Comparison of ENCODE assay signal across 8 cellular contexts in the genomic region with DNA sequence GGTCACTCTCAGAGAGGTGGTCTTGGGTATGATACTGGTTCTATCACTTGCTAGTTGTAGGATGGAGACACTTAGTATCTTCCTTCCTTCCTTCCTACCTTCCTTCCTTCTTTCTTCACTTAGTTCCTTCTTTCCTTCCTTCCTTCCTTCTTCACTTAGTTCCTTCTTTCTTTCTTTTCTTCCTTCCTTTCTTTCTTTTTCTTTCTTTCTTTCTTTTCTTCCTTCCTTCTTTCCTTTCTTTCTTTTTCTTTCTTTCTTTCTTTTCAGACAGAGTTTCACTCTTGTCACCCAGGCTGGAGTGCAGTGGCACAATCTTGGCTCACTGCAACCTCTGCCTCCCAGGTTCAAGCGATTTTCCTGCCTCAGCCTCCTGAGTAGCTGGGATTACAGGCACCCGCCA.
DNase-seq lines count a peak whose midpoint lies in the region; ATAC-seq, FAIRE-seq and TF ChIP-seq lines count a peak whose summit lies in the region.
"Not testable (repeated sequence)": the region's sequence is repeated elsewhere in the genome, so short reads cannot be mapped to it uniquely, and the experiment has no call there.

No MANE protein-coding gene starts in this region.

- CTCF ChIA-PET in CD4-positive, alpha-beta memory T cell (lab: Charles Lee; ENCODE audit: partially characterized antibody): interaction anchor here (1.0 to 3.4 kb wide), 3 partner anchors 12 to 41 kb away, joined by 3 to 24 read pairs (median 3); no protein-coding TSS in a partner anchor
- CTCF ChIA-PET in HEK293 (lab: Yijun Ruan, JAX): interaction anchor here (0.6 to 4.8 kb wide), 8 partner anchors 13 to 280 kb away, joined by 3 to 37 read pairs (median 11); a partner anchor contains a TSS
- CTCF ChIA-PET in activated CD8-positive, alpha-beta T cell treated with anti-CD3 and anti-CD28 coated beads for 36 hours (lab: Charles Lee): interaction anchor here (0.6 to 6.7 kb wide), 5 partner anchors 60 to 255 kb away, joined by 3 to 29 read pairs (median 4); a partner anchor contains a TSS
- CTCF ChIA-PET in HepG2 (lab: Yijun Ruan, JAX; ENCODE audit: low intra/inter-chr PET ratio, low total read pairs): not testable (repeated sequence)

- not testable (repeated sequence) for H3K4me3 ChIP-seq in CD4-positive, alpha-beta memory T cell (ENCODE audit: low read length in 2 of 2); HEK293 (ENCODE audit: low read depth, low read length); HepG2 (replicated peaks in 1 of 3; ENCODE audit: insufficient read depth in 1 of 3, low read depth in 2 of 3, low read length in 3 of 3)

- H3K27me3 Mint-ChIP-seq in CD4-positive, alpha-beta memory T cell; T-helper 17 cell; activated CD8-positive, alpha-beta T cell treated with anti-CD3 and anti-CD28 coated beads for 36 hours; activated naive CD8-positive, alpha-beta T cell; stimulated activated naive CD8-positive, alpha-beta T cell treated with anti-CD3 and anti-CD28 coated beads, Interleukin-15, Interleukin-2, amounts not matched to agents 100 ng/mL and 50 ng/mL, for 24 hours: not testable (repeated sequence)

- not testable (repeated sequence) for FAIRE-seq in HepG2 (lab: Jason Lieb, UNC)

- not testable (repeated sequence) for H3K27ac ChIP-seq in CD4-positive, alpha-beta memory T cell (ENCODE audit: low read depth, low read length); HEK293 (ENCODE audit: extremely low read depth, low read depth, low read length); HepG2 (ENCODE audit: extremely low read length, insufficient read depth, low read length)

- not testable (repeated sequence) for H2AFZ ChIP-seq in HepG2 (ENCODE audit: low read length)

- not testable (repeated sequence) for H4K20me1 ChIP-seq in HepG2 (ENCODE audit: insufficient read depth, low read length)

- H3K4me3 Mint-ChIP-seq in CD4-positive, alpha-beta memory T cell; activated CD8-positive, alpha-beta T cell treated with anti-CD3 and anti-CD28 coated beads for 36 hours; activated naive CD8-positive, alpha-beta T cell; stimulated activated naive CD8-positive, alpha-beta T cell treated with anti-CD3 and anti-CD28 coated beads, Interleukin-15, Interleukin-2, amounts not matched to agents 100 ng/mL and 50 ng/mL, for 24 hours: not testable (repeated sequence)
- peak overlapping the region; percentile 59 for H3K4me3 Mint-ChIP-seq in T-helper 17 cell

- H3K36me3 Mint-ChIP-seq in CD4-positive, alpha-beta memory T cell: peaks cover 11 to 32% of the 10 kb centered on the region in 2 donors
- H3K36me3 Mint-ChIP-seq in T-helper 17 cell (ENCODE audit: low read depth); activated CD8-positive, alpha-beta T cell treated with anti-CD3 and anti-CD28 coated beads for 36 hours (ENCODE audit: low read depth); activated naive CD8-positive, alpha-beta T cell: not testable (repeated sequence)
- peaks cover 16% of the 10 kb centered on the region for H3K36me3 Mint-ChIP-seq in stimulated activated naive CD8-positive, alpha-beta T cell treated with anti-CD3 and anti-CD28 coated beads, Interleukin-15, Interleukin-2, amounts not matched to agents 100 ng/mL and 50 ng/mL, for 24 hours (ENCODE audit: low read depth)

- not testable (repeated sequence) for H3K9me3 Mint-ChIP-seq in CD4-positive, alpha-beta memory T cell; activated CD8-positive, alpha-beta T cell treated with anti-CD3 and anti-CD28 coated beads for 36 hours; activated naive CD8-positive, alpha-beta T cell (ENCODE audit: low read depth); stimulated activated naive CD8-positive, alpha-beta T cell treated with anti-CD3 and anti-CD28 coated beads, Interleukin-15, Interleukin-2, amounts not matched to agents 100 ng/mL and 50 ng/mL, for 24 hours

- not testable (repeated sequence) for ATAC-seq in T-helper 17 cell; activated CD8-positive, alpha-beta T cell treated with anti-CD3 and anti-CD28 coated beads for 36 hours; HepG2

- H3K9me3 ChIP-seq in CD4-positive, alpha-beta memory T cell (ENCODE audit: control insufficient read depth in 1 of 2, low read length in 2 of 2); HEK293 (ENCODE audit: control insufficient read depth, insufficient read depth, low read depth, low read length); T-helper 17 cell (ENCODE audit: control insufficient read depth, low read length, poor library complexity, severe bottlenecking); HepG2 (ENCODE audit: low read length): not testable (repeated sequence)

- not testable (repeated sequence) for H3K4me1 ChIP-seq in CD4-positive, alpha-beta memory T cell (ENCODE audit: insufficient read depth, low read length); HepG2 (ENCODE audit: insufficient read depth, low read length)
- peaks cover 15% of the 10 kb centered on the region; the same call in 1 of the 2 replicates for H3K4me1 ChIP-seq in HEK293 (ENCODE audit: control insufficient read depth, insufficient read depth, low read length)

- WGBS in HepG2 (ENCODE audit: low lambda C conversion rate): 17% methylated on average over 2 of the region's 2 CpGs

- not testable (repeated sequence) for TF ChIP-seq RAD21 in HepG2 (CRISPR knock-in tag; IDR thresholded peaks at IDR 0.05)

- in situ Hi-C loops in HepG2 (cut with HindIII; ENCODE audit: extremely low pct_ligation_motif_present, low pct_unique_long_range_greater_than_20kb): not testable (repeated sequence)

- H3K27ac Mint-ChIP-seq in CD4-positive, alpha-beta memory T cell: peak overlapping the region in 5 of 7 donors; percentile 10 to 73 (median 48)
- peak overlapping the region; percentile 84 for H3K27ac Mint-ChIP-seq in T-helper 17 cell
- peak overlapping the region; percentile 2 for H3K27ac Mint-ChIP-seq in activated CD8-positive, alpha-beta T cell treated with anti-CD3 and anti-CD28 coated beads for 36 hours
- peak overlapping the region; percentile 16 for H3K27ac Mint-ChIP-seq in activated naive CD8-positive, alpha-beta T cell
- peak overlapping the region; percentile 27 for H3K27ac Mint-ChIP-seq in stimulated activated naive CD8-positive, alpha-beta T cell treated with anti-CD3 and anti-CD28 coated beads, Interleukin-15, Interleukin-2, amounts not matched to agents 100 ng/mL and 50 ng/mL, for 24 hours

- H3K36me3 ChIP-seq in CD4-positive, alpha-beta memory T cell (ENCODE audit: insufficient read depth, low read length); HEK293 (ENCODE audit: control insufficient read depth in 2 of 2, insufficient read depth in 1 of 2, low read length in 2 of 2); HepG2 (replicated peaks in 1 of 2; ENCODE audit: control insufficient read depth in 1 of 2, insufficient read depth in 2 of 2, low read length in 2 of 2): not testable (repeated sequence)

- H3K27me3 ChIP-seq in CD4-positive, alpha-beta memory T cell (ENCODE audit: insufficient read depth, low read length); HepG2 (ENCODE audit: control insufficient read depth in 1 of 2, insufficient read depth in 2 of 2, low read length in 2 of 2): not testable (repeated sequence)

- not testable (repeated sequence) for H3K9ac ChIP-seq in HepG2 (ENCODE audit: insufficient read depth, low read depth, low read length)

- not testable (repeated sequence) for TF ChIP-seq POLR2A in HepG2 (IDR thresholded peaks at IDR 0.05; ENCODE audit: insufficient read depth in 1 of 2, low read depth in 2 of 2, low read length in 2 of 2)

- not testable (repeated sequence) for H3K4me2 ChIP-seq in HepG2 (ENCODE audit: low read depth, low read length)

- BruUV-seq in HepG2 (replicated peaks; lab: Mats Ljungman, UMichigan): not testable (repeated sequence)

- not testable (repeated sequence) for TF ChIP-seq CTCF in HEK293 (tag by site-specific recombination; IDR thresholded peaks at IDR 0.05); activated CD8-positive, alpha-beta T cell treated with anti-CD3 and anti-CD28 coated beads for 36 hours (IDR thresholded peaks at IDR 0.05); HepG2 (CRISPR knock-in tag; IDR thresholded peaks at IDR 0.05)

- not testable (repeated sequence) for DNase-seq in CD4-positive, alpha-beta memory T cell; T-helper 17 cell; activated CD8-positive, alpha-beta T cell treated with anti-CD3 and anti-CD28 coated beads for 36 hours; HepG2 (ENCODE audit: low spot score)
- peak; percentile 10 for DNase-seq in NCI-H69 (lab: John Stamatoyannopoulos, UW)

- H3K79me2 ChIP-seq in HepG2 (ENCODE audit: insufficient read depth, low read length): not testable (repeated sequence)

- intact Hi-C loops in CD4-positive, alpha-beta memory T cell (cut with micrococcal nuclease); activated CD8-positive, alpha-beta T cell treated with anti-CD3 and anti-CD28 coated beads for 36 hours (cut with micrococcal nuclease): not testable (repeated sequence)
- intact Hi-C loops in HepG2 (cut with micrococcal nuclease; ENCODE audit: unreplicated experiment): loop anchor here (10.0 kb wide), 1 partner anchor 183 kb away; no protein-coding TSS in a partner anchor

- TF ChIP-seq EP300 in HepG2 (IDR thresholded peaks at IDR 0.05; ENCODE audit: low read depth in 2 of 2, low read length in 2 of 2); HepG2 (CRISPR knock-in tag; IDR thresholded peaks at IDR 0.05; ENCODE audit: borderline replicate concordance): not testable (repeated sequence)

- POLR2A ChIA-PET in CD4-positive, alpha-beta memory T cell (lab: Charles Lee; ENCODE audit: partially characterized antibody); HEK293 (lab: Yijun Ruan, JAX); activated CD8-positive, alpha-beta T cell treated with anti-CD3 and anti-CD28 coated beads for 36 hours (lab: Charles Lee); HepG2 (lab: Yijun Ruan, JAX): not testable (repeated sequence)

- H3K4me1 Mint-ChIP-seq in CD4-positive, alpha-beta memory T cell: peaks cover 7 to 16% (median 10%) of the 10 kb centered on the region in 4 donors
- H3K4me1 Mint-ChIP-seq in T-helper 17 cell: peaks cover 15% of the 10 kb centered on the region
- peaks cover 13% of the 10 kb centered on the region for H3K4me1 Mint-ChIP-seq in activated CD8-positive, alpha-beta T cell treated with anti-CD3 and anti-CD28 coated beads for 36 hours (ENCODE audit: low read depth)
- H3K4me1 Mint-ChIP-seq in activated naive CD8-positive, alpha-beta T cell (ENCODE audit: low read depth): not testable (repeated sequence)
- H3K4me1 Mint-ChIP-seq in stimulated activated naive CD8-positive, alpha-beta T cell treated with anti-CD3 and anti-CD28 coated beads, Interleukin-15, Interleukin-2, amounts not matched to agents 100 ng/mL and 50 ng/mL, for 24 hours (ENCODE audit: low read depth): peaks cover 12% of the 10 kb centered on the region

Comparison
In these comparisons a context has a peak if more than half of its experiments do, and no peak if none do; other contexts are left out.
1. H3K27ac Mint-ChIP-seq: peak in every context shown above with its lines; median percentile 84 in T-helper 17 cell; 48 in CD4-positive, alpha-beta memory T cell; 27 in stimulated activated naive CD8-positive, alpha-beta T cell treated with anti-CD3 and anti-CD28 coated beads, Interleukin-15, Interleukin-2, amounts not matched to agents 100 ng/mL and 50 ng/mL, for 24 hours; 16 in activated naive CD8-positive, alpha-beta T cell; 2 in activated CD8-positive, alpha-beta T cell treated with anti-CD3 and anti-CD28 coated beads for 36 hours.